In genomic region chr11:83161610-83162199, GRCh38 we compare ENCODE assay signal across 1 cellular context.
TF ChIP-seq lines count a peak whose summit lies in the region.

No MANE protein-coding gene starts in this region.

TF ChIP-seq in neural cell, 6 proteins besides CTCF, POLR2A, EP300 and RAD21 (continued from another document):
- TF ChIP-seq TAF1 (IDR thresholded peaks at IDR 0.05; ENCODE audit: low read depth) (no peak), POLR2AphosphoS5 (IDR thresholded peaks at IDR 0.05) (no peak), MXI1 (conservative IDR thresholded peaks at IDR 0.05; ENCODE audit: poor library complexity, severe bottlenecking) (no peak), SMC3 (conservative IDR thresholded peaks at IDR 0.05; ENCODE audit: poor library complexity) (no peak), REST (IDR thresholded peaks at IDR 0.05; ENCODE audit: borderline replicate concordance) (no peak)
